ENCODE assay signal across 9 cellular contexts in the genomic region with DNA sequence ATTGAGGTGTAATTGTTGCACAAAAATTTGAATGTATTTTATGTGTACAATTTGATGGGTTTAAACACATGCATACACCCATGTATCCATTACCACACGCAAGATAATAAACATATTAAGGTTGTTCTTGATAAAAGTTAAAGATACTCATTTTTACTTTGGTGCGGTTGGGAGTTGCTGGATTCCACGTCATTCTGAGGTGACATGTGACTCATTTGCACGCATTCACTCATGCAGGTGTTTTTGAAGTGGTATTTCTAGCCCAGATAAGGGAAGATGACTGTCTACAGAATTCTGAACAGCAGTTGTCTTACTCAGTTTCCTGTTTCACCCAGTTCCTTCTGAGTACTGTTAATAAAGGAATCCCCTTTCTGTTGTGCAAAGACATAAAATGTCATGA.
A peak's percentile ranks its signal among the peaks of the same experiment; 100 is the strongest.
DNase-seq lines count a peak whose midpoint lies in the region; ATAC-seq and TF ChIP-seq lines count a peak whose summit lies in the region.
"Had no signal": no experiment of that assay in that cellular context is flagged by ENCODE, and none has a peak within 500 bp of the region (broad histone marks: within the 10 kb centered on the region; RNA-seq: fewer than 3 reads in every experiment).

No MANE protein-coding gene starts in this region.

- H3K27me3 ChIP-seq in left ventricle myocardium inferior (ENCODE audit: low read depth) = no peaks in the 10 kb centered on the region
- H3K27me3 ChIP-seq in aorta (ENCODE audit: control insufficient read depth in 1 of 2, insufficient read depth in 2 of 2, low read length in 1 of 2) = no peaks in the 10 kb centered on the region
- H3K27me3 ChIP-seq in spleen (replicated peaks in 1 of 7) = no peaks in the 10 kb centered on the region

- intact Hi-C loops in left ventricle myocardium inferior (cut with micrococcal nuclease) (no loop called here), aorta (cut with DNase I) (no loop called here), spleen (cut with DNase I; ENCODE audit: low total_unique reads) (no loop called here)

- no peaks in the 10 kb centered on the region for H3K9me3 ChIP-seq in left ventricle myocardium inferior (replicated peaks)
- H3K9me3 ChIP-seq in aorta (ENCODE audit: control insufficient read depth, low read length) = no peaks in the 10 kb centered on the region
- H3K9me3 ChIP-seq in spleen = no peaks in the 10 kb centered on the region

- in situ Hi-C loops in ACHN (cut with HindIII; ENCODE audit: low pct_ligation_motif_present, low pct_unique_long_range_greater_than_20kb, low sequenced_read_pairs) = no loop called here

- H3K4me3 ChIP-seq in fibroblast of the aortic adventitia (ENCODE audit: low read depth, low read length) = no peak overlapping the region
- no peak overlapping the region for H3K4me3 ChIP-seq in left ventricle myocardium inferior
- no peak overlapping the region for H3K4me3 ChIP-seq in aorta (ENCODE audit: low read length in 2 of 2)
- no peak overlapping the region for H3K4me3 ChIP-seq in spleen

- no peak for TF ChIP-seq POLR2A in spleen (IDR thresholded peaks at IDR 0.05)

- ATAC-seq in HG02798 (IDR thresholded peaks at IDR 0.05; ENCODE audit: poor library complexity, unreplicated experiment) (peak; percentile 87), aorta (ENCODE audit: low FRiP score) (no peak)

- H3K4me1 ChIP-seq in left ventricle myocardium inferior = no peaks in the 10 kb centered on the region
- no peaks in the 10 kb centered on the region for H3K4me1 ChIP-seq in aorta (ENCODE audit: control insufficient read depth in 1 of 2, insufficient read depth in 2 of 2, low read length in 2 of 2)
- no peaks in the 10 kb centered on the region for H3K4me1 ChIP-seq in spleen
- H3K4me1 ChIP-seq: parathyroid adenoma had no signal

- H3K36me3 ChIP-seq in left ventricle myocardium inferior (no peaks in the 10 kb centered on the region), aorta (ENCODE audit: control insufficient read depth in 1 of 2, insufficient read depth in 2 of 2, low read length in 1 of 2) (no peaks in the 10 kb centered on the region), spleen (no peaks in the 10 kb centered on the region)

- WGBS in aorta, 2 donors = 75 to 89% methylated on average over 4 of the region's 4 CpGs
- 39 to 54% (median 44%) methylated on average over 4 of the region's 4 CpGs for WGBS in spleen, 5 donors

- TF ChIP-seq CTCF in GM10266 (IDR thresholded peaks at IDR 0.05; ENCODE audit: control insufficient read depth, insufficient read depth, low read depth, missing control alignments) = no peak
- TF ChIP-seq CTCF in fibroblast of the aortic adventitia (IDR thresholded peaks at IDR 0.05; ENCODE audit: insufficient read depth, low read length) = no peak
- no peak for TF ChIP-seq CTCF in left ventricle myocardium inferior (IDR thresholded peaks at IDR 0.05; ENCODE audit: borderline replicate concordance)
- TF ChIP-seq CTCF in spleen (IDR thresholded peaks at IDR 0.05 in 8 of 11, conservative IDR thresholded peaks at IDR 0.05 in 3 of 11) = no peak

- H3K27ac ChIP-seq in left ventricle myocardium inferior (replicated peaks) (no peak overlapping the region), aorta (ENCODE audit: low read depth in 1 of 2, low read length in 2 of 2) (no peak overlapping the region), spleen (peak overlapping the region in 1 of 8 donors; percentile 15)
- H3K27ac ChIP-seq: parathyroid adenoma had no signal

- DNase-seq in GM10266 (ENCODE audit: extremely low spot score) (peak; percentile 6), fibroblast of the aortic adventitia (ENCODE audit: low read depth) (peak; percentile 59), left ventricle myocardium inferior (no peak), ACHN (no peak), aorta (no peak), spleen (no peak)
- DNase-seq in activated CD4-positive, CD25-positive, alpha-beta regulatory T cell treated with anti-CD3 and anti-CD28 coated beads, Interleukin-2, amount 50 U/mL, for 16 hours (ENCODE audit: low read depth, low spot score) = peak; percentile 41

Comparison
In these comparisons a context has a peak if more than half of its experiments do, and no peak if none do; other contexts are left out.
1. DNase-seq: peak in GM10266 (single experiment), activated CD4-positive, CD25-positive, alpha-beta regulatory T cell treated with anti-CD3 and anti-CD28 coated beads, Interleukin-2, amount 50 U/mL, for 16 hours (single experiment) and fibroblast of the aortic adventitia (single experiment); none in left ventricle myocardium inferior (single experiment), ACHN (single experiment), aorta (0 of 2) and spleen (single experiment).